ENCODE assay signal across 9 cellular contexts in the genomic region with DNA sequence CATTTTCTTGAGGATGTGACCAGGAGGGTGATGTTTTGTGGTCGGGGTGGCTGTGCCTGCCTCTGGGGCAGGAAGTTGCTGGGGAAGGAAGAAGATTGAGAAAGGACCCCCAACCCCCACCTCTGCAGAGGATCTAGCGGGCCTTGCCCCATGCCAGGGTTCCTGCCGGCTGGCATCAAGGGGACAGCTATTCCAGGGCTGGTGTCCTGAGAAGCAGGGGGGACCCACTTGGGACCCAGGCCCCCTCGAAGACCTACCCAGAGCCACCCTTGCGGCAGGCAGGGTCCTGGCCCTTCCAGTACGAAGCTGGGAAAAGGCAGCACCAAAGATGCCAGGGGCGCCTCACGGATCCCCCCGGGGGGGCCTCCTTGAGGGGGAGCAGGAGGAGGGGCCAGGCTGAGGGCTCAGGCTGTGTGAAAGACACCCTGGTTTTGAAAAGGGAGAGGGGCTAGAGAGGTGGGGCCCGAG. TPM values are rescaled to one million over a fixed set of nuclear protein-coding genes. Genes with fewer than 3 reads are reported as not detected.
A peak's percentile ranks its signal among the peaks of the same experiment; 100 is the strongest.
DNase-seq lines count a peak whose midpoint lies in the region; ATAC-seq and TF ChIP-seq lines count a peak whose summit lies in the region.
"Had no signal": no experiment of that assay in that cellular context is flagged by ENCODE, and none has a peak within 500 bp of the region (broad histone marks: within the 10 kb centered on the region; RNA-seq: fewer than 3 reads in every experiment).

No MANE protein-coding gene starts in this region.

- peaks cover 43 to 82% of the 10 kb centered on the region in 2 experiments for H3K4me1 ChIP-seq in HCT116 (ENCODE audit: control insufficient read depth in 1 of 2, insufficient read depth in 2 of 2, low read length in 2 of 2)
- peaks cover 73 to 91% (median 86%) of the 10 kb centered on the region in 3 donors for H3K4me1 ChIP-seq in skeletal muscle tissue (ENCODE audit: control insufficient read depth in 3 of 3, insufficient read depth in 3 of 3, low read length in 3 of 3)
- peaks cover 16% of the 10 kb centered on the region; the same call in 1 of the 2 replicates for H3K4me1 ChIP-seq in GM23338 (ENCODE audit: insufficient read depth)

- no peaks in the 10 kb centered on the region for H3K9me3 ChIP-seq in HCT116 (ENCODE audit: control insufficient read depth in 1 of 2, insufficient read depth in 1 of 2, low read depth in 1 of 2, low read length in 2 of 2)
- no peaks in the 10 kb centered on the region for H3K9me3 ChIP-seq in skeletal muscle tissue (ENCODE audit: control insufficient read depth in 3 of 3, low read length in 3 of 3)
- H3K9me3 ChIP-seq in MG63, result no peaks in the 10 kb centered on the region

- H4K20me1 ChIP-seq in HCT116 (ENCODE audit: insufficient read depth), result no peaks in the 10 kb centered on the region
- no peaks in the 10 kb centered on the region for H4K20me1 ChIP-seq in GM23338 (replicated peaks; ENCODE audit: insufficient read depth)

- H3K4me3 ChIP-seq in HCT116 (replicated peaks in 1 of 2; ENCODE audit: low read depth in 1 of 2, low read length in 2 of 2), result no peak overlapping the region
- peak overlapping the region in 2 of 3 donors; percentile 3 to 9 for H3K4me3 ChIP-seq in skeletal muscle tissue (ENCODE audit: low read length in 3 of 3)
- no peak overlapping the region for H3K4me3 ChIP-seq in MG63
- no peak overlapping the region for H3K4me3 ChIP-seq in GM23338

- H2AFZ ChIP-seq in HCT116 (ENCODE audit: low read depth, low read length, poor library complexity, severe bottlenecking) (no peak overlapping the region), GM23338 (no peak overlapping the region)

- H3K36me3 ChIP-seq in HCT116 (ENCODE audit: control insufficient read depth in 1 of 2, insufficient read depth in 2 of 2, low read length in 2 of 2) (no peaks in the 10 kb centered on the region), skeletal muscle tissue (ENCODE audit: control insufficient read depth in 3 of 3, insufficient read depth in 3 of 3, low read length in 3 of 3) (no peaks in the 10 kb centered on the region), MG63 (peaks cover 4% of the 10 kb centered on the region; the same call in 1 of the 2 replicates), GM23338 (ENCODE audit: insufficient read depth) (no peaks in the 10 kb centered on the region)

- no peak for DNase-seq in HCT116 (ENCODE audit: low read depth, low spot score)
- no peak for DNase-seq in T-helper 2 cell treated with Interferon-gamma antibody and Interleukin-4, amounts not matched to agents 5 μg/mL and 100 μg/mL, for 36 hours (ENCODE audit: low spot score)
- peak; percentile 63 for DNase-seq in Right ventricle myocardium superior
- no peak for DNase-seq in NCI-H82 treated with DMSO at 0.1 percent for 48 hours (lab: John Stamatoyannopoulos, UW; ENCODE audit: unreplicated experiment)
- no peak for DNase-seq in MG63
- no peak for DNase-seq in GM23338 (ENCODE audit: low spot score)
- DNase-seq: NCI-H524 treated with DMSO at 0.1 percent for 48 hours had no signal

- BruUV-seq in HCT116 (replicated peaks; lab: Mats Ljungman, UMichigan), result no TSS peak

- no peak for TF ChIP-seq RAD21 in HCT116 (IDR thresholded peaks at IDR 0.05; ENCODE audit: low read depth)

- POLR2A ChIA-PET in HCT116 (lab: Charles Lee), result no interaction called here

- H3F3A ChIP-seq in GM23338 (replicated peaks; ENCODE audit: low read depth), result peaks cover 6% of the 10 kb centered on the region

- no peak for TF ChIP-seq POLR2A in HCT116 (IDR thresholded peaks at IDR 0.05; ENCODE audit: borderline replicate concordance, extremely low read depth, insufficient read depth, insufficient read length)

- peaks cover 2% of the 10 kb centered on the region for H3K36me3 Mint-ChIP-seq in T-helper 2 cell treated with Interferon-gamma antibody and Interleukin-4, amounts not matched to agents 5 μg/mL and 100 μg/mL, for 36 hours (ENCODE audit: low read depth)
- H3K36me3 Mint-ChIP-seq in GM23338 (ENCODE audit: low read depth), result no peaks in the 10 kb centered on the region

- H3K4me1 Mint-ChIP-seq in T-helper 2 cell treated with Interferon-gamma antibody and Interleukin-4, amounts not matched to agents 5 μg/mL and 100 μg/mL, for 36 hours (ENCODE audit: low read depth), result peaks cover 35% of the 10 kb centered on the region
- H3K4me1 Mint-ChIP-seq in GM23338, result peaks cover 24% of the 10 kb centered on the region

- CTCF ChIA-PET in HCT116 (lab: Charles Lee), result no interaction called here

- no peaks in the 10 kb centered on the region for H3K9me2 ChIP-seq in HCT116 (ENCODE audit: insufficient read depth)
- H3K9me2 ChIP-seq in GM23338 (ENCODE audit: insufficient read depth), result no peaks in the 10 kb centered on the region

- RAD21 ChIA-PET in HCT116 (lab: Charles Lee; ENCODE audit: low non-redundant PET in 1 of 2, low total read pairs in 2 of 2, uncharacterized antibody in 2 of 2, unreplicated experiment in 2 of 2), result no interaction called here

- 0 out of 2 replicates have a peak overlapping the region, but pooled peaks have one; percentile 37 for H3K4me2 ChIP-seq in HCT116 (ENCODE audit: low read length)
- H3K4me2 ChIP-seq in GM23338, result no peak overlapping the region

- H3K27me3 ChIP-seq in HCT116 (ENCODE audit: insufficient read depth, low read length) (no peaks in the 10 kb centered on the region), skeletal muscle tissue (ENCODE audit: control insufficient read depth in 3 of 3, insufficient read depth in 3 of 3, low read length in 3 of 3) (no peaks in the 10 kb centered on the region), MG63 (no peaks in the 10 kb centered on the region), GM23338 (ENCODE audit: insufficient read depth) (no peaks in the 10 kb centered on the region)

- H3K79me2 ChIP-seq in HCT116 (ENCODE audit: insufficient read depth, low read length) (no peaks in the 10 kb centered on the region), GM23338 (replicated peaks; ENCODE audit: insufficient read depth) (no peaks in the 10 kb centered on the region)

- H3K9me3 Mint-ChIP-seq in T-helper 2 cell treated with Interferon-gamma antibody and Interleukin-4, amounts not matched to agents 5 μg/mL and 100 μg/mL, for 36 hours, result no peaks in the 10 kb centered on the region
- no peaks in the 10 kb centered on the region for H3K9me3 Mint-ChIP-seq in GM23338

- H3K27me3 Mint-ChIP-seq in T-helper 2 cell treated with Interferon-gamma antibody and Interleukin-4, amounts not matched to agents 5 μg/mL and 100 μg/mL, for 36 hours (ENCODE audit: low read depth), result no peaks in the 10 kb centered on the region
- H3K27me3 Mint-ChIP-seq in GM23338 (ENCODE audit: insufficient read depth, low read depth, poor library complexity), result peaks cover 12% of the 10 kb centered on the region

- H3K9ac ChIP-seq in HCT116 (ENCODE audit: low read length) (no peak overlapping the region), skeletal muscle tissue (ENCODE audit: low read depth in 1 of 3, low read length in 3 of 3) (no peak overlapping the region)

- H3K27ac ChIP-seq in HCT116 (ENCODE audit: low read depth, low read length), result peak overlapping the region; percentile 7; the same call in 1 of the 2 replicates
- peak overlapping the region; percentile 87 for H3K27ac ChIP-seq in skeletal muscle tissue (ENCODE audit: low read depth, low read length)
- no peak overlapping the region for H3K27ac ChIP-seq in GM23338 (ENCODE audit: low read depth)

- intact Hi-C loops in HCT116 (cut with micrococcal nuclease) (no loop called here), Right ventricle myocardium superior (cut with DNase I) (no loop called here)

- TF ChIP-seq CTCF in HCT116 (IDR thresholded peaks at IDR 0.05 in 2 of 3, conservative IDR thresholded peaks at IDR 0.05 in 1 of 3; ENCODE audit: borderline replicate concordance in 1 of 3, insufficient read depth in 1 of 3, low read depth in 2 of 3, low read length in 2 of 3), result no peak
- no peak for TF ChIP-seq CTCF in GM23338 (conservative IDR thresholded peaks at IDR 0.05; ENCODE audit: low read depth in 2 of 2)

- ATAC-seq in HCT116 (no peak), Right ventricle myocardium superior (ENCODE audit: poor library complexity) (no peak), GM23338 (no peak), HG02623 (IDR thresholded peaks at IDR 0.05; ENCODE audit: unreplicated experiment) (no peak)

- H3K27ac Mint-ChIP-seq in T-helper 2 cell treated with Interferon-gamma antibody and Interleukin-4, amounts not matched to agents 5 μg/mL and 100 μg/mL, for 36 hours, result peak overlapping the region; percentile 85
- no peak overlapping the region for H3K27ac Mint-ChIP-seq in GM23338

- H3K4me3 Mint-ChIP-seq in T-helper 2 cell treated with Interferon-gamma antibody and Interleukin-4, amounts not matched to agents 5 μg/mL and 100 μg/mL, for 36 hours, result peak overlapping the region; percentile 90
- H3K4me3 Mint-ChIP-seq in GM23338, result no peak overlapping the region

TF ChIP-seq in HCT116, 20 proteins besides CTCF, POLR2A, EP300 and RAD21 (continues in another document):
- TF ChIP-seq SRF (IDR thresholded peaks at IDR 0.05; ENCODE audit: low read depth) (no peak), TCF7L2 (IDR thresholded peaks at IDR 0.05; ENCODE audit: borderline replicate concordance, extremely low read depth, insufficient read depth, insufficient read length) (no peak), ZFX (IDR thresholded peaks at IDR 0.05) (no peak)

RNA-seq across cellular contexts. Expression of gene SH3BP2, which starts 6.6 kb away (rescaled TPM):
- 52.8 TPM for total RNA-seq in HCT116 (2021; ENCODE audit: unreplicated experiment)
- 21.4 and 22.2 TPM in 2 replicates for polyA plus RNA-seq in HCT116 (2012)
- total RNA-seq in Right ventricle myocardium superior, result 24.9 TPM
- total RNA-seq in skeletal muscle tissue, result 7.8 TPM
- 9.0 and 9.6 TPM in 2 replicates for total RNA-seq in MG63 (2014; rRNA removed; shearing (Covaris generic); ENCODE audit: low replicate concordance)
- total RNA-seq in GM23338 (2014; rRNA removed; shearing (Covaris generic)), result 29.9 and 43.9 TPM in 2 replicates
- 15.2 and 22.2 TPM in 2 replicates for polyA plus RNA-seq in GM23338 (2016; fragmentation: Nextera tagmentation; extraction: Ambion mirVana)

RNA-seq across cellular contexts. Expression of gene TNIP2, which starts 43.3 kb away (rescaled TPM):
- total RNA-seq in HCT116 (2021; ENCODE audit: unreplicated experiment), result 41.0 TPM
- 44.4 and 46.7 TPM in 2 replicates for polyA plus RNA-seq in HCT116 (2012)
- 25.9 TPM for total RNA-seq in Right ventricle myocardium superior
- total RNA-seq in skeletal muscle tissue, result 14.6 TPM
- total RNA-seq in MG63 (2014; rRNA removed; shearing (Covaris generic); ENCODE audit: low replicate concordance), result 32.5 and 78.0 TPM in 2 replicates
- total RNA-seq in GM23338 (2014; rRNA removed; shearing (Covaris generic)), result 60.2 and 61.4 TPM in 2 replicates
- polyA plus RNA-seq in GM23338 (2016; fragmentation: Nextera tagmentation; extraction: Ambion mirVana), result 33.9 and 34.8 TPM in 2 replicates

RNA-seq across cellular contexts. Expression of gene ADD1, which starts 44.2 kb away (rescaled TPM):
- 139 TPM for total RNA-seq in HCT116 (2021; ENCODE audit: unreplicated experiment)
- polyA plus RNA-seq in HCT116 (2012), result 99.5 and 110 TPM in 2 replicates
- total RNA-seq in Right ventricle myocardium superior, result 217 TPM
- 155 TPM for total RNA-seq in skeletal muscle tissue
- 62.5 and 77.3 TPM in 2 replicates for total RNA-seq in MG63 (2014; rRNA removed; shearing (Covaris generic); ENCODE audit: low replicate concordance)
- 126 and 144 TPM in 2 replicates for total RNA-seq in GM23338 (2014; rRNA removed; shearing (Covaris generic))
- polyA plus RNA-seq in GM23338 (2016; fragmentation: Nextera tagmentation; extraction: Ambion mirVana), result 119 and 126 TPM in 2 replicates

Comparison
In these comparisons a context has a peak if more than half of its experiments do, and no peak if none do; other contexts are left out.
1. H3K4me3 ChIP-seq: peak in skeletal muscle tissue (2 of 3); none in HCT116 (0 of 2), MG63 (single experiment) and GM23338 (single experiment).